ENCODE assay signal across 19 cellular contexts in the genomic region with DNA sequence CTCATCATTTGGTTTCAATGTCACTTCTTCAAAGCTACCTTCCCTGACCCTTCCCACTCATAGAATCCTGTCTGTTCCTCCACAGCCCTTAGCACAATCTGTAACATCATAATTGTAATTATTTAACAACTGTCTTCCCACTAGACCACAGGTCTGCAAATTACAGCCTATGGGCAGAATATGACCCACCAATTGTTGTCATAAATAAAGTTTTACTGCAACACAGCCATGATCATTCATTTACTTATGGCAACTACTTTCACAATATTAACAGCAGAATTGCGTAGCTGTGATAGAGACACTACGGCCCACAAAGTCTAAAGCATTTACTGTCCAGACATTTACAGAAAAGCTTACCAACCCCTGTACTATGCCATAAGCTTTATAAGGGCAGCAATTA.
"Had no signal": no experiment of that assay in that cellular context is flagged by ENCODE, and none has a peak within 500 bp of the region (broad histone marks: within the 10 kb centered on the region; RNA-seq: fewer than 3 reads in every experiment).

No MANE protein-coding gene starts in this region.

- H3K4me3 Mint-ChIP-seq: activated naive CD8-positive, alpha-beta T cell; natural killer cell treated with Interleukin-12 subunit alpha and Interleukin-12 subunit beta and Interleukin-15 and Interleukin-18, amount 100 ng/mL, for 72 hours had no signal

- H3K36me3 ChIP-seq: brain microvascular endothelial cell, gastroesophageal sphincter, left lung, right lobe of liver, upper lobe of left lung had no signal

- H3K27me3 ChIP-seq: brain microvascular endothelial cell, gastroesophageal sphincter, left lung, right lobe of liver, upper lobe of left lung had no signal

- H3K9me3 Mint-ChIP-seq: natural killer cell treated with Interleukin-12 subunit alpha and Interleukin-12 subunit beta and Interleukin-15 and Interleukin-18, amount 100 ng/mL, for 72 hours had no signal

- DNase-seq: activated CD4-positive, alpha-beta T cell treated with anti-CD3 and anti-CD28 coated beads for 48 hours; activated CD4-positive, alpha-beta T cell treated with anti-CD3 and anti-CD28 coated beads, Interleukin-2, amount 50 U/mL, for 48 hours; activated CD8-positive, alpha-beta memory T cell treated with anti-CD3 and anti-CD28 coated beads for 24 hours; activated effector memory CD4-positive, alpha-beta T cell treated with Interleukin-2 at 50 U/mL for 16 hours; activated naive CD4-positive, alpha-beta T cell treated with Interleukin-2 at 50 U/mL for 16 hours; mucosa of descending colon; stimulated activated CD4-positive, alpha-beta T cell treated with anti-CD3 and anti-CD28 coated beads, Interleukin-2, amount 100 ng/mL, for 48 hours; stimulated activated naive CD8-positive, alpha-beta T cell treated with anti-CD3 and anti-CD28 coated beads, Interleukin-15, Interleukin-2, amounts not matched to agents 100 U/mL and 50 U/mL, for 24 hours; T-helper 9 cell had no signal

- H3K9me3 ChIP-seq: gastroesophageal sphincter, left lung, mucosa of descending colon, right lobe of liver, upper lobe of left lung had no signal

- H3K36me3 Mint-ChIP-seq: natural killer cell treated with Interleukin-12 subunit alpha and Interleukin-12 subunit beta and Interleukin-15 and Interleukin-18, amount 100 ng/mL, for 72 hours had no signal

- H3K27ac Mint-ChIP-seq: activated naive CD8-positive, alpha-beta T cell had no signal

- H3K27ac ChIP-seq: brain microvascular endothelial cell, gastroesophageal sphincter, left lung, right lobe of liver, upper lobe of left lung, VCaP had no signal

- H3K27me3 Mint-ChIP-seq: activated naive CD8-positive, alpha-beta T cell; natural killer cell treated with Interleukin-12 subunit alpha and Interleukin-12 subunit beta and Interleukin-15 and Interleukin-18, amount 100 ng/mL, for 72 hours had no signal

- H3K4me3 ChIP-seq: gastroesophageal sphincter, left lung, lung, mucosa of descending colon, right lobe of liver, upper lobe of left lung had no signal

- ATAC-seq: activated CD4-positive, CD25-positive, alpha-beta regulatory T cell treated with anti-CD3 and anti-CD28 coated beads, Interleukin-2, amount 50 U/mL, for 24 hours; mucosa of descending colon; natural killer cell treated with Interleukin-12 subunit alpha and Interleukin-12 subunit beta and Interleukin-15 and Interleukin-18, amount 100 ng/mL, for 72 hours; stimulated activated naive CD8-positive, alpha-beta T cell treated with anti-CD3 and anti-CD28 coated beads, Interleukin-15, Interleukin-2, amounts not matched to agents 100 U/mL and 50 U/mL, for 24 hours had no signal
